7 cellular contexts compared by ENCODE assay signal in the genomic region with DNA sequence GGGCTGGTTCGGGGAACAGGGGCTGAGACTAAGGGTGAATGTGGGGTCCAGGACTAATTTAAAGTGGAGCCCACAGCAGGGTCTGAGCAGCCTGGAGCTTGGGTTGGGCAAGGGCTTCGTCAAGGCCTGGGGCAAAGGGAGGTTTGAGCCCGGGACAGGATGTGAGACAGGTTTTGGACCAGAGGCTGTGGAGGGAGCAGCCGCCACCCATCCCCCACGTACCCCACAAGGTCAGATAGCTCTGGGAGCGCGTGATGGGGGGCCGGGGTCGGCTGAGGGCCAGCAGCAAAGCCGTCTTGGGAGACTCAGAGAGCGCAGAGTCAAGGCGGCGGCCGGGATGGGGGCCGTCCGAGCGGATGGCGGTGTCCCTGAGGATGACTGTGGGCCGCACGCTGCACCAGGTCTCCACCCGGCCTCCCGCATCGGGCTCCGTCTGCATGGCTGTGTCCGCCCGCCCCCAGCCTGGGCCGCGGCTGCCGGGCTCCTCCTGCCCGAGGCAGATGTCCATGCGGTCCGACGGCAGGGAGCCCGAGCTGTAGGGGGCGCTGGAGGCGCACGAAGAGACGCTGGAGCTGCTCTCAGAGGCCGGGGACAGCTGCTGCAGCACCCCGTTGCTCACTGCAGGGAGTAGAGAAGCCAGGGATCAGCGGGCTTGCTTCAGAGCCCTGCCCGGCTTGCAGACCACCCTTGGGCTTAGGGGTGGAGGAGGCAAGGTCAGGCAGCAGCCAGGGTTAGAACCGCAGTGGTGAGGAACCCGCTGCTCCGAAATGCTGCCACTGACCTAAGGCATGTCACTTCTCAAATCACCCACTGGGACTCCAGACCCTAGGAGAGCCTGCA. TPM values are rescaled to one million over a fixed set of nuclear protein-coding genes. Genes with fewer than 3 reads are reported as not detected.
DNase-seq lines count a peak whose midpoint lies in the region; TF ChIP-seq lines count a peak whose summit lies in the region.

No MANE protein-coding gene starts in this region.

- no peaks in the 10 kb centered on the region for H3K79me2 ChIP-seq in smooth muscle cell (ENCODE audit: low read depth)

- peak overlapping the region; percentile 74 for H3K4me2 ChIP-seq in smooth muscle cell

- peak overlapping the region in 1 of 5 experiments; percentile 73 for H3K27ac Mint-ChIP-seq in brain

- H3F3A ChIP-seq in smooth muscle cell (ENCODE audit: low read depth) = no peaks in the 10 kb centered on the region

- 15% methylated on average over 41 of the region's 45 CpGs for WGBS in smooth muscle cell (ENCODE audit: low lambda C conversion rate)

- H3K4me3 Mint-ChIP-seq in brain = peak overlapping the region in 1 of 5 experiments; percentile 39

- no peaks in the 10 kb centered on the region for H3K36me3 Mint-ChIP-seq in brain

- H3K9me3 ChIP-seq in iPS-18a (ENCODE audit: control insufficient read depth, low read depth, low read length) (no peaks in the 10 kb centered on the region), smooth muscle cell (replicated peaks; ENCODE audit: low read depth) (no peaks in the 10 kb centered on the region)

- H3K27me3 Mint-ChIP-seq in brain = peaks cover 82% of the 10 kb centered on the region

- peaks cover 0 to 5% (median 0%) of the 10 kb centered on the region in 5 experiments for H3K9me3 Mint-ChIP-seq in brain

- no peak overlapping the region for H3K27ac ChIP-seq in iPS-18a (ENCODE audit: low read length)
- no peak overlapping the region for H3K27ac ChIP-seq in smooth muscle cell (ENCODE audit: low read depth)

- H3K4me1 ChIP-seq in iPS-18a (ENCODE audit: control insufficient read depth, low read depth, low read length) (peaks cover 3% of the 10 kb centered on the region), smooth muscle cell (ENCODE audit: low read depth) (no peaks in the 10 kb centered on the region)

- peak; percentile 56 for DNase-seq in NCI-H1048 (lab: John Stamatoyannopoulos, UW)
- peak; percentile 90 for DNase-seq in UCSD-AML1 (lab: John Stamatoyannopoulos, UW; ENCODE audit: unreplicated experiment)
- DNase-seq in smooth muscle cell (lab: John Stamatoyannopoulos, UW; ENCODE audit: unreplicated experiment) = peak; percentile 64
- DNase-seq in cerebellum (ENCODE audit: low spot score) = no peak

- H3K4me1 Mint-ChIP-seq in brain = peaks cover 22% of the 10 kb centered on the region

- H4K20me1 ChIP-seq in smooth muscle cell (ENCODE audit: low read depth) = no peaks in the 10 kb centered on the region

- H3K9ac ChIP-seq in iPS-18a (ENCODE audit: low read length) (no peak overlapping the region), smooth muscle cell (ENCODE audit: low read depth) (no peak overlapping the region)

- H3K36me3 ChIP-seq in iPS-18a (ENCODE audit: control insufficient read depth, low read depth, low read length) (no peaks in the 10 kb centered on the region), smooth muscle cell (ENCODE audit: low read depth) (no peaks in the 10 kb centered on the region)

- TF ChIP-seq CTCF in GM12873 (IDR thresholded peaks at IDR 0.05; ENCODE audit: insufficient read depth, low read depth, low read length, missing control alignments) (peak; percentile 75), brain (conservative IDR thresholded peaks at IDR 0.05) (peak; percentile 60 to 76), smooth muscle cell (IDR thresholded peaks at IDR 0.05; ENCODE audit: borderline replicate concordance, insufficient read depth, poor library complexity, severe bottlenecking) (peak; percentile 70)

- peaks cover 55% of the 10 kb centered on the region for H3K27me3 ChIP-seq in iPS-18a (ENCODE audit: control insufficient read depth, insufficient read depth, low read length)
- peaks cover 26% of the 10 kb centered on the region for H3K27me3 ChIP-seq in smooth muscle cell (ENCODE audit: low read depth)

- H3K4me3 ChIP-seq in iPS-18a (ENCODE audit: low read length) = peak overlapping the region; percentile 37
- H3K4me3 ChIP-seq in smooth muscle cell = no peak overlapping the region

- H2AFZ ChIP-seq in smooth muscle cell (ENCODE audit: low read depth) = no peak overlapping the region

RNA-seq across cellular contexts. Expression of gene PDZD7, which starts 12.1 kb away (rescaled TPM):
- polyA plus RNA-seq in brain (ENCODE audit: insufficient read depth, low read depth, low replicate concordance) = 8.2 TPM
- total RNA-seq in smooth muscle cell = 2.0 and 4.5 TPM in 2 replicates
- 0.93 and 4.2 TPM in 2 replicates for polyA plus RNA-seq in smooth muscle cell
- 5.9 TPM for total RNA-seq in cerebellum

RNA-seq across cellular contexts. Expression of gene SFXN3, which starts 12.2 kb away (rescaled TPM):
- polyA plus RNA-seq in brain (ENCODE audit: insufficient read depth, low read depth, low replicate concordance) = 25.9 TPM
- 79.1 and 86.9 TPM in 2 replicates for total RNA-seq in smooth muscle cell
- polyA plus RNA-seq in smooth muscle cell = 92.1 and 120 TPM in 2 replicates
- 47.7 TPM for total RNA-seq in cerebellum

RNA-seq across cellular contexts. Expression of gene LZTS2, which starts 19.2 kb away (rescaled TPM):
- polyA plus RNA-seq in brain (ENCODE audit: insufficient read depth, low read depth, low replicate concordance) (54.6 TPM), smooth muscle cell (96.2 and 103 TPM in 2 replicates)
- total RNA-seq in smooth muscle cell (54.9 and 57.9 TPM in 2 replicates), cerebellum (23.9 TPM)

RNA-seq across cellular contexts. Expression of gene TWNK, which starts 31.5 kb away (rescaled TPM):
- polyA plus RNA-seq in brain (ENCODE audit: insufficient read depth, low read depth, low replicate concordance) (9.2 TPM), smooth muscle cell (2.5 and 3.9 TPM in 2 replicates)
- total RNA-seq in smooth muscle cell (2.0 and 2.3 TPM in 2 replicates), cerebellum (5.6 TPM)

RNA-seq across cellular contexts. Expression of gene MRPL43, which starts 31.5 kb away (rescaled TPM):
- polyA plus RNA-seq in brain (ENCODE audit: insufficient read depth, low read depth, low replicate concordance) = 126 TPM
- total RNA-seq in smooth muscle cell = 59.3 and 89.9 TPM in 2 replicates
- 104 and 120 TPM in 2 replicates for polyA plus RNA-seq in smooth muscle cell
- total RNA-seq in cerebellum = 38.1 TPM
